In genomic region chr7:139523199-139523941, GRCh38 we compare ENCODE assay signal across 9 cellular contexts. TPM values are rescaled to one million over a fixed set of nuclear protein-coding genes. Genes with fewer than 3 reads are reported as not detected.
DNase-seq lines count a peak whose midpoint lies in the region; ATAC-seq and TF ChIP-seq lines count a peak whose summit lies in the region.
"Had no signal": no experiment of that assay in that cellular context is flagged by ENCODE, and none has a peak within 500 bp of the region (broad histone marks: within the 10 kb centered on the region; RNA-seq: fewer than 3 reads in every experiment).

CLEC2L (plus strand) TSS chr7:139523685; CDS start chr7:139523928, 243 bp downstream.

- H3K36me3 Mint-ChIP-seq in CD8-positive, alpha-beta T cell: no peaks in the 10 kb centered on the region

- H3K27ac Mint-ChIP-seq in CD8-positive, alpha-beta T cell: no peak within 1 kb of the TSS

- CTCF ChIA-PET in CD8-positive, alpha-beta T cell (lab: Charles Lee): no interaction called here

- no peak within 1 kb of the TSS for H2BK12ac ChIP-seq in trophoblast cell (ENCODE audit: low read length)

- H4K12ac ChIP-seq in trophoblast cell (ENCODE audit: low read depth, low read length): no peak within 1 kb of the TSS

- peak within 1 kb of the TSS; percentile 96 for H3K23ac ChIP-seq in trophoblast cell (ENCODE audit: low read length)

- peaks cover 6% of the 10 kb centered on the region for H3K4me1 Mint-ChIP-seq in CD8-positive, alpha-beta T cell (ENCODE audit: low read depth)

- intact Hi-C loops in CD8-positive, alpha-beta T cell (cut with DNase I, micrococcal nuclease): no loop called here

- H3K36me3 ChIP-seq in CD8-positive, alpha-beta T cell (ENCODE audit: insufficient read depth, low read length): no peaks in the 10 kb centered on the region
- no peaks in the 10 kb centered on the region for H3K36me3 ChIP-seq in trophoblast cell (ENCODE audit: control insufficient read depth in 1 of 2, insufficient read depth in 2 of 2, low read length in 2 of 2)
- H3K36me3 ChIP-seq: thoracic aorta had no signal

- no peak for TF ChIP-seq CTCF in CD8-positive, alpha-beta T cell (IDR thresholded peaks at IDR 0.05)
- no peak for TF ChIP-seq CTCF in fibroblast of the aortic adventitia (IDR thresholded peaks at IDR 0.05; ENCODE audit: insufficient read depth, low read length)

- H3K4me3 ChIP-seq in CD8-positive, alpha-beta T cell (ENCODE audit: low read depth, low read length): no peak within 1 kb of the TSS
- peak within 1 kb of the TSS; percentile 31 for H3K4me3 ChIP-seq in fibroblast of the aortic adventitia (ENCODE audit: low read depth, low read length)
- no peak within 1 kb of the TSS for H3K4me3 ChIP-seq in trophoblast cell (ENCODE audit: low read depth, low read length)
- H3K4me3 ChIP-seq: thoracic aorta had no signal

- H2AK5ac ChIP-seq in trophoblast cell (ENCODE audit: low read length): no peak within 1 kb of the TSS

- no peak within 1 kb of the TSS for H3K18ac ChIP-seq in trophoblast cell (ENCODE audit: low read length)

- POLR2A ChIA-PET in CD8-positive, alpha-beta T cell (lab: Charles Lee): no interaction called here

- H3K27ac ChIP-seq in CD8-positive, alpha-beta T cell (ENCODE audit: low read depth, low read length): no peak within 1 kb of the TSS
- no peak within 1 kb of the TSS for H3K27ac ChIP-seq in trophoblast cell (ENCODE audit: low read depth, low read length)
- H3K27ac ChIP-seq: thoracic aorta had no signal

- no peak within 1 kb of the TSS for H3K14ac ChIP-seq in trophoblast cell (ENCODE audit: low read length)

- H3K4me2 ChIP-seq in trophoblast cell (ENCODE audit: low read length): peak within 1 kb of the TSS; percentile 76

- H3K4me3 Mint-ChIP-seq in CD8-positive, alpha-beta T cell: peak within 1 kb of the TSS; percentile 47

- H3K9ac ChIP-seq in trophoblast cell (ENCODE audit: low read length): no peak within 1 kb of the TSS

- no peak within 1 kb of the TSS for H3K4ac ChIP-seq in trophoblast cell (ENCODE audit: low read depth, low read length)

- H2AFZ ChIP-seq in trophoblast cell (ENCODE audit: insufficient read depth, low read length, poor library complexity): no peak within 1 kb of the TSS

- H4K8ac ChIP-seq in trophoblast cell (ENCODE audit: low read depth, low read length): no peak within 1 kb of the TSS

- H3K79me1 ChIP-seq in trophoblast cell (ENCODE audit: low read length): no peaks in the 10 kb centered on the region

- no CpG with 5 or more reads among the region's 75 CpGs for WGBS in trophoblast cell (ENCODE audit: extremely low coverage, insufficient coverage, insufficient read length)

- H2BK120ac ChIP-seq in trophoblast cell (ENCODE audit: insufficient read depth, low read length, poor library complexity): no peak within 1 kb of the TSS

- H4K91ac ChIP-seq in trophoblast cell (ENCODE audit: low read depth, low read length): no peak within 1 kb of the TSS

- ATAC-seq in CD8-positive, alpha-beta T cell: no peak
- ATAC-seq in GM18861 (IDR thresholded peaks at IDR 0.05; ENCODE audit: unreplicated experiment): no peak

- H3K9me3 Mint-ChIP-seq in CD8-positive, alpha-beta T cell: no peaks in the 10 kb centered on the region

- DNase-seq in CD8-positive, alpha-beta T cell: no peak
- DNase-seq in NCI-H526 treated with DMSO at 0.1 percent for 48 hours (lab: John Stamatoyannopoulos, UW) (peak; percentile 29), fibroblast of the aortic adventitia (ENCODE audit: low read depth) (no peak), trophoblast cell (peak in 1 of 2 donors; percentile 42), NAMALWA (ENCODE audit: low spot score) (no peak), RPMI8226 (no peak), NCI-H2081 treated with DMSO at 0.1 percent for 48 hours (lab: John Stamatoyannopoulos, UW) (no peak)

- no peaks in the 10 kb centered on the region for H3K79me2 ChIP-seq in trophoblast cell (ENCODE audit: control insufficient read depth, insufficient read depth, low read length, poor library complexity)

- no peak within 1 kb of the TSS for H2BK5ac ChIP-seq in trophoblast cell (ENCODE audit: low read depth, low read length, poor library complexity)

- no peaks in the 10 kb centered on the region for H3K4me1 ChIP-seq in CD8-positive, alpha-beta T cell (ENCODE audit: insufficient read depth, low read length)
- H3K4me1 ChIP-seq in trophoblast cell (ENCODE audit: control insufficient read depth in 1 of 2, insufficient read depth in 2 of 2, low read length in 2 of 2): no peaks in the 10 kb centered on the region

- peaks cover 5% of the 10 kb centered on the region for H3K27me3 ChIP-seq in CD8-positive, alpha-beta T cell (ENCODE audit: insufficient read depth, low read length)
- peaks cover 35% of the 10 kb centered on the region for H3K27me3 ChIP-seq in trophoblast cell (ENCODE audit: insufficient read depth, low read length)

- no peaks in the 10 kb centered on the region for H3K9me3 ChIP-seq in CD8-positive, alpha-beta T cell (ENCODE audit: low read length)
- peaks cover 5% of the 10 kb centered on the region for H3K9me3 ChIP-seq in trophoblast cell (ENCODE audit: insufficient read depth, low read depth, low read length)
- H3K9me3 ChIP-seq: thoracic aorta had no signal

- H3K27me3 Mint-ChIP-seq in CD8-positive, alpha-beta T cell (ENCODE audit: low read depth): peaks cover 47% of the 10 kb centered on the region

RNA-seq across cellular contexts. Expression of gene CLEC2L, which starts in this region (rescaled TPM):
- total RNA-seq in CD8-positive, alpha-beta T cell: not detected
- total RNA-seq in fibroblast of the aortic adventitia (ENCODE audit: low replicate concordance): not detected in 2 replicates
- polyA plus RNA-seq in trophoblast cell (2013): 0.03 TPM in 1 of 2 replicates, not detected in the other
- total RNA-seq: thoracic aorta had no signal
